ENCODE assay signal across 8 cellular contexts in the genomic region with DNA sequence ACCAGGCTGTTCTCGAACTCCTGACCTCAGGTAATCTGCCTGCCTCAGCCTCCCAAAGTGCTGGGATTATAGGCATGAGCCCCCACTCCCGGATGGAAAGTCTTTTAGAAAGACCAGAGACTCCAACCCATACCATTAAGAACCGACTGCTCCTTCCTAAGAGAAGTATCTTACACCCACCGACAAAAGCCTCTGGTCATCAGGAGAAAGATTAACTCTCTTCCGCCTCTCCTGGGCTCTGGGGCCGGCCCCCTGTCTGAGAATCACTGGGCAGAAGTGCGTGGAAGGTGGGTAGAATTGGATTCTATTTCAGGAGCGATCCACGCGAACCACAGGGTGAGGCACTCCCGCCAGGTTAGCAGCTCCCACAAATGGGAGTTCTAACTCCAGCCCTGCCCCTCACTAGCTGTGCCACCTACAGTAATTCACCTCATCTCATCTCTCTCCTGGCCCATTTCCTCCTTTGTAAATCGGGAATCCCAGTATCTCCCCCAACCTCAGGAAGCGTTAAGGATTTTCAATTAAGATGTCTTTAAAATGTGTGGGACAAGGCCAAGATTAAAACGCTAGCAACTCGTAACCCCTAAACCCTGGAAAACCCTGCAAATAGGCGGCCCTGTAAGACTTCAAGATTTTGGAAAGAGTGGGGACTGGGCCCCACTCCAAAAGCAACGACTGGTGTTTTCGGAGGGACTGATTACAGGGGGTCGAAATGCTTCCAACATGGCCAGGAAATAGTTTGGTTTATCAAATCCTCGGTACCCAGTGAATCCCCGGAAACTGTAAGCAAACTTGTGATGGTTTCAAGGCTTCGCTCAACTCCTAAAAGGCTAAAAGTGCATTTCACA. TPM values are rescaled to one million over a fixed set of nuclear protein-coding genes. Genes with fewer than 3 reads are reported as not detected.
DNase-seq lines count a peak whose midpoint lies in the region; ATAC-seq and TF ChIP-seq lines count a peak whose summit lies in the region.

No MANE protein-coding gene starts in this region.

- H3K4me1 ChIP-seq in heart right ventricle (peaks cover 17 to 69% (median 47%) of the 10 kb centered on the region in 9 donors), vagina (peaks cover 62% of the 10 kb centered on the region)

- H3K36me3 ChIP-seq in heart right ventricle (peaks cover 1 to 51% (median 43%) of the 10 kb centered on the region in 9 donors), vagina (peaks cover 18 to 42% of the 10 kb centered on the region in 2 donors)

- H3K9me3 Mint-ChIP-seq in brain (peaks cover 0 to 8% (median 0%) of the 10 kb centered on the region in 5 experiments), memory B cell (no peaks in the 10 kb centered on the region)

- TF ChIP-seq CTCF in heart right ventricle (IDR thresholded peaks at IDR 0.05), result no peak
- no peak for TF ChIP-seq CTCF in brain (conservative IDR thresholded peaks at IDR 0.05)
- no peak for TF ChIP-seq CTCF in vagina (IDR thresholded peaks at IDR 0.05)

- TF ChIP-seq POLR2A in vagina (IDR thresholded peaks at IDR 0.05), result no peak

- H3K27me3 Mint-ChIP-seq in brain (peaks cover 12% of the 10 kb centered on the region), memory B cell (no peaks in the 10 kb centered on the region)

- WGBS in heart right ventricle, 2 donors, result 15 to 19% methylated on average over 22 of the region's 22 CpGs

- no peak for ATAC-seq in heart right ventricle
- no peak for ATAC-seq in left cardiac atrium
- ATAC-seq in memory B cell (ENCODE audit: low read depth), result no peak
- no peak for ATAC-seq in HG03342 (IDR thresholded peaks at IDR 0.05; ENCODE audit: unreplicated experiment)
- no peak for ATAC-seq in HG03442 (IDR thresholded peaks at IDR 0.05; ENCODE audit: unreplicated experiment)

- H3K27ac Mint-ChIP-seq in brain, result peak overlapping the region; percentile 85 to 99 (median 89)
- H3K27ac Mint-ChIP-seq in memory B cell, result peak overlapping the region; percentile 98

- peak overlapping the region; percentile 69 to 98 (median 86) for H3K4me3 ChIP-seq in heart right ventricle
- H3K4me3 ChIP-seq in vagina, result peak overlapping the region; percentile 80 to 99

- DNase-seq in heart right ventricle, result no peak
- DNase-seq in left cardiac atrium, result no peak
- no peak for DNase-seq in memory B cell (ENCODE audit: low spot score in 2 of 2)
- no peak for DNase-seq in vagina (ENCODE audit: extremely low spot score in 2 of 2)
- no peak for DNase-seq in NCI-H345 (lab: John Stamatoyannopoulos, UW)

- H3K4me3 Mint-ChIP-seq in brain (peak overlapping the region; percentile 88 to 99 (median 96)), memory B cell (peak overlapping the region; percentile 95)

- H3K27me3 ChIP-seq in heart right ventricle, result no peaks in the 10 kb centered on the region
- no peaks in the 10 kb centered on the region for H3K27me3 ChIP-seq in vagina

- intact Hi-C loops in heart right ventricle (cut with DNase I), result loop anchor here in 5 of 10 donors (1.0 to 10.0 kb wide), 7 partner anchors 18 to 214 kb away; a partner anchor contains a TSS
- intact Hi-C loops in left cardiac atrium (cut with DNase I), result loop anchor here (2.0 to 10.0 kb wide), 3 partner anchors 14 to 204 kb away; a partner anchor contains a TSS
- intact Hi-C loops in vagina (cut with DNase I), result no loop called here

- no peaks in the 10 kb centered on the region for H3K9me3 ChIP-seq in heart right ventricle
- H3K9me3 ChIP-seq in vagina, result no peaks in the 10 kb centered on the region

- H3K36me3 Mint-ChIP-seq in brain (peaks cover 54% of the 10 kb centered on the region), memory B cell (peaks cover 29% of the 10 kb centered on the region)

- H3K27ac ChIP-seq in heart right ventricle, result peak overlapping the region; percentile 99 to 100 (median 100)
- peak overlapping the region; percentile 100 for H3K27ac ChIP-seq in vagina

- H3K4me1 Mint-ChIP-seq in brain (peaks cover 69% of the 10 kb centered on the region), memory B cell (peaks cover 47% of the 10 kb centered on the region)

RNA-seq across cellular contexts. Expression of a gene that starts 1.3 kb away (rescaled TPM):
- total RNA-seq in heart right ventricle (100 to 1,000 TPM; 134 to 196 (median 170) TPM), left cardiac atrium (100 to 1,000 TPM; 179 to 185 TPM), vagina (190 TPM)
- polyA plus RNA-seq in heart right ventricle (100 to 1,000 TPM; 130 to 181 TPM), brain (ENCODE audit: insufficient read depth, low read depth, low replicate concordance) (465 TPM)

RNA-seq across cellular contexts. Expression of a gene that starts 16.9 kb away (rescaled TPM):
- total RNA-seq in heart right ventricle (100 to 1,000 TPM; 418 to 987 (median 671) TPM), left cardiac atrium (100 to 1,000 TPM; 449 to 630 TPM), vagina (158 TPM)
- polyA plus RNA-seq in heart right ventricle (1,000 to 10,000 TPM in 1 of 2 donors, 100 to 1,000 TPM in 1; 446 to 1,208 TPM), brain (ENCODE audit: insufficient read depth, low read depth, low replicate concordance) (280 TPM)

RNA-seq across cellular contexts. Expression of a gene that starts 29.6 kb away (rescaled TPM):
- total RNA-seq in heart right ventricle, result 1 to 10 TPM; 1.6 to 7.0 (median 2.8) TPM
- 10 to 100 TPM in 1 of 2 donors, 1 to 10 TPM in 1; 4.6 to 14.5 TPM for polyA plus RNA-seq in heart right ventricle
- total RNA-seq in left cardiac atrium, result 1 to 10 TPM; 4.4 to 7.6 TPM
- 4.3 TPM for polyA plus RNA-seq in brain (ENCODE audit: insufficient read depth, low read depth, low replicate concordance)
- 7.4 TPM for total RNA-seq in vagina

RNA-seq across cellular contexts. Expression of a gene that starts 35.8 kb away (rescaled TPM):
- 1 to 10 TPM in 2 of 10 donors, under 1 TPM in 6, not detected in 2; 0.16 to 2.0 (median 0.81) TPM for total RNA-seq in heart right ventricle
- polyA plus RNA-seq in heart right ventricle, result 1 to 10 TPM in 1 of 2 donors, under 1 TPM in 1; 0.30 to 2.6 TPM
- total RNA-seq in left cardiac atrium, result 1 to 10 TPM in 1 of 2 donors, under 1 TPM in 1; 0.85 to 1.4 TPM
- polyA plus RNA-seq in brain (ENCODE audit: insufficient read depth, low read depth, low replicate concordance), result 0.93 TPM
- not detected for total RNA-seq in vagina

RNA-seq across cellular contexts. Expression of a gene that starts 50.9 kb away (rescaled TPM):
- 100 to 1,000 TPM in 1 of 10 donors, 10 to 100 TPM in 9; 51.7 to 103 (median 72.6) TPM for total RNA-seq in heart right ventricle
- 10 to 100 TPM; 46.3 to 86.0 TPM for polyA plus RNA-seq in heart right ventricle
- 10 to 100 TPM; 63.3 to 92.1 TPM for total RNA-seq in left cardiac atrium
- 247 TPM for polyA plus RNA-seq in brain (ENCODE audit: insufficient read depth, low read depth, low replicate concordance)
- 51.6 TPM for total RNA-seq in vagina
